In genomic region chr2:189128961-189129360, GRCh38 we compare ENCODE assay signal across 22 cellular contexts. TPM values are rescaled to one million over a fixed set of nuclear protein-coding genes. Genes with fewer than 3 reads are reported as not detected.
DNase-seq lines count a peak whose midpoint lies in the region; ATAC-seq, FAIRE-seq and TF ChIP-seq lines count a peak whose summit lies in the region.
"Had no signal": no experiment of that assay in that cellular context is flagged by ENCODE, and none has a peak within 500 bp of the region (broad histone marks: within the 10 kb centered on the region; RNA-seq: fewer than 3 reads in every experiment).

No MANE protein-coding gene starts in this region.

- CTCF ChIA-PET in Panc1 (lab: Charles Lee): no interaction called here

- no peaks in the 10 kb centered on the region for H3K9me3 ChIP-seq in Panc1 (ENCODE audit: control insufficient read depth, insufficient read depth, low read depth, low read length)
- H3K9me3 ChIP-seq: heart left ventricle had no signal

- ATAC-seq in Panc1: no peak
- no peak for ATAC-seq in naive thymus-derived CD8-positive, alpha-beta T cell
- ATAC-seq: activated CD8-positive, alpha-beta memory T cell treated with anti-CD3 and anti-CD28 coated beads, Interleukin-2, amount 10 ng/mL, durations not matched to agents 7 days and 5 days; activated naive CD8-positive, alpha-beta T cell treated with anti-CD3 and anti-CD28 coated beads, Interleukin-2, amount 50 U/mL, for 24 hours; activated T-helper 17 cell treated with anti-CD3 and anti-CD28 coated beads, Interleukin-2, amount 50 U/mL, for 72 hours; heart left ventricle; T-cell had no signal

- no peak for FAIRE-seq in D721Med (lab: Jason Lieb, UNC)

- no TSS peak for BruUV-seq in Panc1 (replicated peaks; lab: Mats Ljungman, UMichigan)

- POLR2A ChIA-PET in Panc1 (lab: Charles Lee): interaction anchor here (0.6 kb wide), 1 partner anchor 15 kb away, joined by 3 read pairs; no protein-coding TSS in a partner anchor
- POLR2A ChIA-PET in naive thymus-derived CD8-positive, alpha-beta T cell (lab: Charles Lee): no interaction called here

- intact Hi-C loops in Panc1 (cut with micrococcal nuclease; ENCODE audit: unreplicated experiment): no loop called here

- DNase-seq in Panc1 (ENCODE audit: low read depth, low spot score) (no peak), dedifferentiated amniotic fluid mesenchymal stem cell (ENCODE audit: extremely low spot score) (peak; percentile 43), nephron progenitor cell (no peak), NCI-H2029 (lab: John Stamatoyannopoulos, UW) (no peak), D721Med (ENCODE audit: insufficient read length, low spot score) (no peak)
- no peak for DNase-seq in naive thymus-derived CD8-positive, alpha-beta T cell
- DNase-seq in activated effector memory CD4-positive, alpha-beta T cell treated with Interleukin-2 at 50 U/mL for 16 hours: no peak
- DNase-seq: ACHN; activated CD4-positive, alpha-beta T cell treated with anti-CD3 and anti-CD28 coated beads for 4 hours; activated CD8-positive, alpha-beta memory T cell treated with anti-CD3 and anti-CD28 coated beads, Interleukin-2, amount 10 ng/mL, durations not matched to agents 7 days and 5 days; activated naive CD8-positive, alpha-beta T cell treated with anti-CD3 and anti-CD28 coated beads, Interleukin-2, amount 50 U/mL, for 24 hours; CD4-positive, alpha-beta memory T cell; DND-41; effector CD8-positive, alpha-beta T cell; heart left ventricle; immature natural killer cell; NCI-H1930; T-cell had no signal

- in situ Hi-C loops in Panc1 (cut with HindIII; ENCODE audit: low pct_unique_long_range_greater_than_20kb, low sequenced_read_pairs): no loop called here

- H2AFZ ChIP-seq in ACC112 (ENCODE audit: low read length, unreplicated experiment): no peak overlapping the region

- H3K27me3 ChIP-seq in ACC112 (ENCODE audit: insufficient read depth, low read length) (no peaks in the 10 kb centered on the region), Panc1 (ENCODE audit: control insufficient read depth, insufficient read depth, low read length) (no peaks in the 10 kb centered on the region)
- H3K27me3 ChIP-seq: heart left ventricle had no signal

- no peak for TF ChIP-seq CTCF in Panc1 (IDR thresholded peaks at IDR 0.05)
- no peak for TF ChIP-seq CTCF in nephron progenitor cell (IDR thresholded peaks at IDR 0.05)
- no peak for TF ChIP-seq CTCF in D721Med (IDR thresholded peaks at IDR 0.05; ENCODE audit: insufficient read depth, missing control alignments)

- H3K27me3 Mint-ChIP-seq in nephron progenitor cell (ENCODE audit: low read depth, poor library complexity): no peaks in the 10 kb centered on the region
- H3K27me3 Mint-ChIP-seq in naive thymus-derived CD8-positive, alpha-beta T cell: peaks cover 0 to 10% (median 4%) of the 10 kb centered on the region in 5 donors

- H3K4me1 ChIP-seq in ACC112 (ENCODE audit: control insufficient read depth, insufficient read depth, low read length, unreplicated experiment) (peaks cover 37% of the 10 kb centered on the region), Panc1 (ENCODE audit: control insufficient read depth, insufficient read depth, low read length) (peaks cover 38% of the 10 kb centered on the region)

- peak overlapping the region; percentile 94 for H3K27ac Mint-ChIP-seq in nephron progenitor cell
- H3K27ac Mint-ChIP-seq in naive thymus-derived CD8-positive, alpha-beta T cell: no peak overlapping the region
- H3K27ac Mint-ChIP-seq: activated CD8-positive, alpha-beta memory T cell treated with anti-CD3 and anti-CD28 coated beads, Interleukin-2, amount 10 ng/mL, durations not matched to agents 7 days and 5 days; activated naive CD8-positive, alpha-beta T cell treated with anti-CD3 and anti-CD28 coated beads, Interleukin-2, amount 50 U/mL, for 24 hours; activated T-helper 17 cell treated with anti-CD3 and anti-CD28 coated beads, Interleukin-2, amount 50 U/mL, for 72 hours; CD4-positive, alpha-beta memory T cell; immature natural killer cell; stimulated activated naive CD8-positive, alpha-beta T cell treated with anti-CD3 and anti-CD28 coated beads, Interleukin-15, Interleukin-2, amounts not matched to agents 100 ng/mL and 50 ng/mL, for 24 hours; T-cell had no signal

- H3K4me3 ChIP-seq in ACC112 (ENCODE audit: low read depth, low read length): peak overlapping the region; percentile 33
- no peak overlapping the region for H3K4me3 ChIP-seq in Panc1 (ENCODE audit: low read depth in 2 of 2, low read length in 2 of 2)

- H3K79me2 ChIP-seq in ACC112 (ENCODE audit: control insufficient read depth, insufficient read depth, low read length, unreplicated experiment): peaks cover 91% of the 10 kb centered on the region

- H3K36me3 ChIP-seq in ACC112 (ENCODE audit: insufficient read depth, low read length) (peaks cover 33% of the 10 kb centered on the region), Panc1 (ENCODE audit: control insufficient read depth, insufficient read depth, low read length) (no peaks in the 10 kb centered on the region; the same call in 1 of the 2 replicates)
- H3K36me3 ChIP-seq: heart left ventricle had no signal

- H3K36me3 Mint-ChIP-seq in nephron progenitor cell (ENCODE audit: low read depth): peaks cover 17% of the 10 kb centered on the region
- peaks cover 0 to 3% (median 0%) of the 10 kb centered on the region in 3 donors for H3K36me3 Mint-ChIP-seq in naive thymus-derived CD8-positive, alpha-beta T cell
- H3K36me3 Mint-ChIP-seq: activated CD8-positive, alpha-beta memory T cell treated with anti-CD3 and anti-CD28 coated beads, Interleukin-2, amount 10 ng/mL, durations not matched to agents 7 days and 5 days; CD4-positive, alpha-beta memory T cell; immature natural killer cell; T-cell had no signal

- peak overlapping the region; percentile 31 for H3K4me3 Mint-ChIP-seq in nephron progenitor cell
- H3K4me3 Mint-ChIP-seq in naive thymus-derived CD8-positive, alpha-beta T cell: no peak overlapping the region
- H3K4me3 Mint-ChIP-seq: activated CD8-positive, alpha-beta memory T cell treated with anti-CD3 and anti-CD28 coated beads, Interleukin-2, amount 10 ng/mL, durations not matched to agents 7 days and 5 days; activated naive CD8-positive, alpha-beta T cell treated with anti-CD3 and anti-CD28 coated beads, Interleukin-2, amount 50 U/mL, for 24 hours; activated T-helper 17 cell treated with anti-CD3 and anti-CD28 coated beads, Interleukin-2, amount 50 U/mL, for 72 hours; CD4-positive, alpha-beta memory T cell; immature natural killer cell; stimulated activated naive CD8-positive, alpha-beta T cell treated with anti-CD3 and anti-CD28 coated beads, Interleukin-15, Interleukin-2, amounts not matched to agents 100 ng/mL and 50 ng/mL, for 24 hours; T-cell had no signal

- H3K9me3 Mint-ChIP-seq in nephron progenitor cell: no peaks in the 10 kb centered on the region
- H3K9me3 Mint-ChIP-seq in naive thymus-derived CD8-positive, alpha-beta T cell: no peaks in the 10 kb centered on the region
- H3K9me3 Mint-ChIP-seq: activated naive CD8-positive, alpha-beta T cell treated with anti-CD3 and anti-CD28 coated beads, Interleukin-2, amount 50 U/mL, for 24 hours; activated T-helper 17 cell treated with anti-CD3 and anti-CD28 coated beads, Interleukin-2, amount 50 U/mL, for 72 hours; CD4-positive, alpha-beta memory T cell; stimulated activated naive CD8-positive, alpha-beta T cell treated with anti-CD3 and anti-CD28 coated beads, Interleukin-15, Interleukin-2, amounts not matched to agents 100 ng/mL and 50 ng/mL, for 24 hours; T-cell had no signal

- peak overlapping the region; percentile 84 for H3K27ac ChIP-seq in ACC112 (ENCODE audit: low read depth, low read length)
- peak overlapping the region; percentile 87 for H3K27ac ChIP-seq in Panc1 (ENCODE audit: low read length)

- H3K4me1 Mint-ChIP-seq in nephron progenitor cell: peaks cover 37% of the 10 kb centered on the region
- peaks cover 0 to 1% (median 0%) of the 10 kb centered on the region in 4 donors for H3K4me1 Mint-ChIP-seq in naive thymus-derived CD8-positive, alpha-beta T cell
- H3K4me1 Mint-ChIP-seq: activated CD8-positive, alpha-beta memory T cell treated with anti-CD3 and anti-CD28 coated beads, Interleukin-2, amount 10 ng/mL, durations not matched to agents 7 days and 5 days; activated naive CD8-positive, alpha-beta T cell treated with anti-CD3 and anti-CD28 coated beads, Interleukin-2, amount 50 U/mL, for 24 hours; activated T-helper 17 cell treated with anti-CD3 and anti-CD28 coated beads, Interleukin-2, amount 50 U/mL, for 72 hours; CD4-positive, alpha-beta memory T cell; immature natural killer cell; T-cell had no signal

RNA-seq across cellular contexts. Expression of gene COL5A2, which starts 50.6 kb away (rescaled TPM):
- total RNA-seq in Panc1 (2021; ENCODE audit: unreplicated experiment): 144 TPM
- polyA plus RNA-seq in Panc1 (2012; ENCODE audit: insufficient read length): 91.2 TPM
- 1 to 10 TPM; 1.6 to 2.1 TPM for total RNA-seq in naive thymus-derived CD8-positive, alpha-beta T cell
- polyA plus RNA-seq in naive thymus-derived CD8-positive, alpha-beta T cell: under 1 TPM in 2 of 3 donors, not detected in 1; 0.10 to 0.39 TPM
- total RNA-seq: HT-29 had no signal

Comparison
In these comparisons a context has a peak if more than half of its experiments do, and no peak if none do; other contexts are left out.
1. RNA of gene COL5A2, which starts 50.6 kb away (total RNA-seq): 144 TPM in Panc1 (single experiment); 1.6 to 2.1 TPM in naive thymus-derived CD8-positive, alpha-beta T cell; every median in the first group is over 10 times any median in the second.